ENCODE assay signal across 21 cellular contexts in genomic region chr10:65423043-65423442, GRCh38.
"Had no signal": no experiment of that assay in that cellular context is flagged by ENCODE, and none has a peak within 500 bp of the region (broad histone marks: within the 10 kb centered on the region; RNA-seq: fewer than 3 reads in every experiment).

No MANE protein-coding gene starts in this region.

- ATAC-seq: natural killer cell; right lobe of liver; stimulated activated effector memory CD8-positive, alpha-beta T cell treated with anti-CD3 and anti-CD28 coated beads, Interleukin-12 subunit alpha, Interleukin-12 subunit beta, amount 100 ng/mL, for 72 hours; upper lobe of right lung had no signal

- H3K4me3 ChIP-seq: left ventricle myocardium inferior, lung, neural progenitor cell, ovary, right atrium auricular region, right lobe of liver, suprapubic skin, thoracic aorta, tibial artery, upper lobe of right lung had no signal

- H2AFZ ChIP-seq: neural progenitor cell had no signal

- H3K4me1 ChIP-seq: left ventricle myocardium inferior, neural progenitor cell, right atrium auricular region, right lobe of liver, suprapubic skin, tibial artery, upper lobe of right lung had no signal

- H3K9me3 ChIP-seq: neutrophil, ovary, right atrium auricular region, right lobe of liver, suprapubic skin, thoracic aorta, tibial artery, upper lobe of right lung had no signal

- DNase-seq: islet precursor cell; left ventricle myocardium inferior; mesendoderm; naive B cell; natural killer cell; nephron progenitor cell; occipital lobe; ovary; right lobe of liver; stimulated activated CD4-positive, alpha-beta T cell treated with anti-CD3 and anti-CD28 coated beads, Interleukin-4, amount 100 ng/mL, for 24 hours; stimulated activated naive CD4-positive, alpha-beta T cell; tibial artery; trophoblast cell; upper lobe of right lung had no signal

- H3K27ac ChIP-seq: left ventricle myocardium inferior, neural progenitor cell, neutrophil, ovary, right atrium auricular region, right lobe of liver, suprapubic skin, thoracic aorta, tibial artery, upper lobe of right lung had no signal

- H3K27me3 ChIP-seq: neural progenitor cell, neutrophil, ovary, right atrium auricular region, right lobe of liver, suprapubic skin, tibial artery, upper lobe of right lung had no signal

- H3K36me3 ChIP-seq: left ventricle myocardium inferior, neural progenitor cell, neutrophil, ovary, right atrium auricular region, right lobe of liver, suprapubic skin, thoracic aorta, tibial artery, upper lobe of right lung had no signal

- H3K9ac ChIP-seq: neural progenitor cell had no signal

- H3K4me2 ChIP-seq: neural progenitor cell had no signal
